2 cellular contexts compared by ENCODE assay signal in the genomic region with DNA sequence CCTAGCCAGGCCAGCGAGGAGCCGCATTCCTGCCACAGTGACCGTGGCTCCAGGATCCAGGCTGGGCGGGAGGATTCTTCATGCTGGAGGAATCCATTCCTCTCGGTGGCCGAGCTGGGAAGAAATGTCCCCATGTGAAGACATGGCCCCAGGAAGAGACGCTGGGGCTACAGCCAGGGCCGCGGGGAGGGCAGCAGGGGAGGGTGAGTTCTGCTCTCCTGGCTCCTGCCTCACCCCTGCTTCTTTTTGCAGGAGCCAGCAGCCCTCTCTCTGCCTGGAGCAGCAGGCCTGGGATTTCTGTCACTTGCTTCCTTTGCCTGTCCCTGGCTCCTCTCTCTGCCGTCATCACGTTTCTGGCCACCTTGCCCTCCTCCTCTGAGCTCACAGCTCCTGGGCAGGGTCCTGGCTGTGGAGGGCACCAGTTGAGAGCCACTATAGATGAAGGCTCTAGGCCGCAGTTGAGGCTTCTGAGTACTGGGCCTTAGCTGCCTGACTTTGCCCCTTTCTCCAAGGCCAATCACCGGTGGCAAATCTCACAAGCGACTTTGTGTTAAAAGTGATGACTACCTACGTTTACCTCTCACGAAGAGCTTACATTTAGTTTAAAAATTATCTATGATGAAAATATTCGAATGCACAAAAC.
TF ChIP-seq lines count a peak whose summit lies in the region.

No MANE protein-coding gene starts in this region.

TF ChIP-seq in HepG2, 621 proteins besides CTCF, POLR2A, EP300 and RAD21 (continues in another document):
- TF ChIP-seq, protein P1, sequence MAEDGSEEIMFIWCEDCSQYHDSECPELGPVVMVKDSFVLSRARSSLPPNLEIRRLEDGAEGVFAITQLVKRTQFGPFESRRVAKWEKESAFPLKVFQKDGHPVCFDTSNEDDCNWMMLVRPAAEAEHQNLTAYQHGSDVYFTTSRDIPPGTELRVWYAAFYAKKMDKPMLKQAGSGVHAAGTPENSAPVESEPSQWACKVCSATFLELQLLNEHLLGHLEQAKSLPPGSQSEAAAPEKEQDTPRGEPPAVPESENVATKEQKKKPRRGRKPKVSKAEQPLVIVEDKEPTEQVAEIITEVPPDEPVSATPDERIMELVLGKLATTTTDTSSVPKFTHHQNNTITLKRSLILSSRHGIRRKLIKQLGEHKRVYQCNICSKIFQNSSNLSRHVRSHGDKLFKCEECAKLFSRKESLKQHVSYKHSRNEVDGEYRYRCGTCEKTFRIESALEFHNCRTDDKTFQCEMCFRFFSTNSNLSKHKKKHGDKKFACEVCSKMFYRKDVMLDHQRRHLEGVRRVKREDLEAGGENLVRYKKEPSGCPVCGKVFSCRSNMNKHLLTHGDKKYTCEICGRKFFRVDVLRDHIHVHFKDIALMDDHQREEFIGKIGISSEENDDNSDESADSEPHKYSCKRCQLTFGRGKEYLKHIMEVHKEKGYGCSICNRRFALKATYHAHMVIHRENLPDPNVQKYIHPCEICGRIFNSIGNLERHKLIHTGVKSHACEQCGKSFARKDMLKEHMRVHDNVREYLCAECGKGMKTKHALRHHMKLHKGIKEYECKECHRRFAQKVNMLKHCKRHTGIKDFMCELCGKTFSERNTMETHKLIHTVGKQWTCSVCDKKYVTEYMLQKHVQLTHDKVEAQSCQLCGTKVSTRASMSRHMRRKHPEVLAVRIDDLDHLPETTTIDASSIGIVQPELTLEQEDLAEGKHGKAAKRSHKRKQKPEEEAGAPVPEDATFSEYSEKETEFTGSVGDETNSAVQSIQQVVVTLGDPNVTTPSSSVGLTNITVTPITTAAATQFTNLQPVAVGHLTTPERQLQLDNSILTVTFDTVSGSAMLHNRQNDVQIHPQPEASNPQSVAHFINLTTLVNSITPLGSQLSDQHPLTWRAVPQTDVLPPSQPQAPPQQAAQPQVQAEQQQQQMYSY (CRISPR knock-in tag; IDR thresholded peaks at IDR 0.05) = no peak
- no peak for TF ChIP-seq KLF16 (CRISPR knock-in tag; IDR thresholded peaks at IDR 0.05)
- TF ChIP-seq, protein P2, sequence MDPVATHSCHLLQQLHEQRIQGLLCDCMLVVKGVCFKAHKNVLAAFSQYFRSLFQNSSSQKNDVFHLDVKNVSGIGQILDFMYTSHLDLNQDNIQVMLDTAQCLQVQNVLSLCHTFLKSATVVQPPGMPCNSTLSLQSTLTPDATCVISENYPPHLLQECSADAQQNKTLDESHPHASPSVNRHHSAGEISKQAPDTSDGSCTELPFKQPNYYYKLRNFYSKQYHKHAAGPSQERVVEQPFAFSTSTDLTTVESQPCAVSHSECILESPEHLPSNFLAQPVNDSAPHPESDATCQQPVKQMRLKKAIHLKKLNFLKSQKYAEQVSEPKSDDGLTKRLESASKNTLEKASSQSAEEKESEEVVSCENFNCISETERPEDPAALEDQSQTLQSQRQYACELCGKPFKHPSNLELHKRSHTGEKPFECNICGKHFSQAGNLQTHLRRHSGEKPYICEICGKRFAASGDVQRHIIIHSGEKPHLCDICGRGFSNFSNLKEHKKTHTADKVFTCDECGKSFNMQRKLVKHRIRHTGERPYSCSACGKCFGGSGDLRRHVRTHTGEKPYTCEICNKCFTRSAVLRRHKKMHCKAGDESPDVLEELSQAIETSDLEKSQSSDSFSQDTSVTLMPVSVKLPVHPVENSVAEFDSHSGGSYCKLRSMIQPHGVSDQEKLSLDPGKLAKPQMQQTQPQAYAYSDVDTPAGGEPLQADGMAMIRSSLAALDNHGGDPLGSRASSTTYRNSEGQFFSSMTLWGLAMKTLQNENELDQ (CRISPR knock-in tag; IDR thresholded peaks at IDR 0.05; ENCODE audit: borderline replicate concordance) = no peak
- TF ChIP-seq POGZ (CRISPR knock-in tag; IDR thresholded peaks at IDR 0.05) = no peak
- no peak for TF ChIP-seq ZNF274 (CRISPR knock-in tag; IDR thresholded peaks at IDR 0.05)
- no peak for TF ChIP-seq ZSCAN22 (CRISPR knock-in tag; IDR thresholded peaks at IDR 0.05)
- TF ChIP-seq, protein P3, sequence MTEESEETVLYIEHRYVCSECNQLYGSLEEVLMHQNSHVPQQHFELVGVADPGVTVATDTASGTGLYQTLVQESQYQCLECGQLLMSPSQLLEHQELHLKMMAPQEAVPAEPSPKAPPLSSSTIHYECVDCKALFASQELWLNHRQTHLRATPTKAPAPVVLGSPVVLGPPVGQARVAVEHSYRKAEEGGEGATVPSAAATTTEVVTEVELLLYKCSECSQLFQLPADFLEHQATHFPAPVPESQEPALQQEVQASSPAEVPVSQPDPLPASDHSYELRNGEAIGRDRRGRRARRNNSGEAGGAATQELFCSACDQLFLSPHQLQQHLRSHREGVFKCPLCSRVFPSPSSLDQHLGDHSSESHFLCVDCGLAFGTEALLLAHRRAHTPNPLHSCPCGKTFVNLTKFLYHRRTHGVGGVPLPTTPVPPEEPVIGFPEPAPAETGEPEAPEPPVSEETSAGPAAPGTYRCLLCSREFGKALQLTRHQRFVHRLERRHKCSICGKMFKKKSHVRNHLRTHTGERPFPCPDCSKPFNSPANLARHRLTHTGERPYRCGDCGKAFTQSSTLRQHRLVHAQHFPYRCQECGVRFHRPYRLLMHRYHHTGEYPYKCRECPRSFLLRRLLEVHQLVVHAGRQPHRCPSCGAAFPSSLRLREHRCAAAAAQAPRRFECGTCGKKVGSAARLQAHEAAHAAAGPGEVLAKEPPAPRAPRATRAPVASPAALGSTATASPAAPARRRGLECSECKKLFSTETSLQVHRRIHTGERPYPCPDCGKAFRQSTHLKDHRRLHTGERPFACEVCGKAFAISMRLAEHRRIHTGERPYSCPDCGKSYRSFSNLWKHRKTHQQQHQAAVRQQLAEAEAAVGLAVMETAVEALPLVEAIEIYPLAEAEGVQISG (CRISPR knock-in tag; IDR thresholded peaks at IDR 0.05) = no peak
- TF ChIP-seq ZNF780A (CRISPR knock-in tag; IDR thresholded peaks at IDR 0.05) = no peak
- TF ChIP-seq REPIN1 (CRISPR knock-in tag; IDR thresholded peaks at IDR 0.05; ENCODE audit: borderline replicate concordance, low read depth) = no peak
- TF ChIP-seq, protein P4, sequence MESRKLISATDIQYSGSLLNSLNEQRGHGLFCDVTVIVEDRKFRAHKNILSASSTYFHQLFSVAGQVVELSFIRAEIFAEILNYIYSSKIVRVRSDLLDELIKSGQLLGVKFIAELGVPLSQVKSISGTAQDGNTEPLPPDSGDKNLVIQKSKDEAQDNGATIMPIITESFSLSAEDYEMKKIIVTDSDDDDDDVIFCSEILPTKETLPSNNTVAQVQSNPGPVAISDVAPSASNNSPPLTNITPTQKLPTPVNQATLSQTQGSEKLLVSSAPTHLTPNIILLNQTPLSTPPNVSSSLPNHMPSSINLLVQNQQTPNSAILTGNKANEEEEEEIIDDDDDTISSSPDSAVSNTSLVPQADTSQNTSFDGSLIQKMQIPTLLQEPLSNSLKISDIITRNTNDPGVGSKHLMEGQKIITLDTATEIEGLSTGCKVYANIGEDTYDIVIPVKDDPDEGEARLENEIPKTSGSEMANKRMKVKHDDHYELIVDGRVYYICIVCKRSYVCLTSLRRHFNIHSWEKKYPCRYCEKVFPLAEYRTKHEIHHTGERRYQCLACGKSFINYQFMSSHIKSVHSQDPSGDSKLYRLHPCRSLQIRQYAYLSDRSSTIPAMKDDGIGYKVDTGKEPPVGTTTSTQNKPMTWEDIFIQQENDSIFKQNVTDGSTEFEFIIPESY (CRISPR knock-in tag; IDR thresholded peaks at IDR 0.05) = no peak
- TF ChIP-seq ZNF737 (CRISPR knock-in tag; IDR thresholded peaks at IDR 0.05; ENCODE audit: borderline replicate concordance) = no peak
- TF ChIP-seq YY1 (IDR thresholded peaks at IDR 0.05; ENCODE audit: insufficient read depth, insufficient replicate concordance, low read depth, low read length) = no peak

TF ChIP-seq in H1, 55 proteins besides CTCF, POLR2A, EP300 and RAD21:
- TF ChIP-seq CREB1 (IDR thresholded peaks at IDR 0.05) (no peak), EZH2 (IDR thresholded peaks at IDR 0.05; ENCODE audit: low read depth, low read length, severe bottlenecking) (no peak), SAP30 (IDR thresholded peaks at IDR 0.05; ENCODE audit: insufficient read depth, insufficient replicate concordance, low read length) (no peak), TEAD4 (IDR thresholded peaks at IDR 0.05; ENCODE audit: low read depth, low read length) (peak; percentile 35; the same call in 1 of the 2 replicates), CBX5 (IDR thresholded peaks at IDR 0.05; ENCODE audit: low read depth, low read length) (no peak), CBX8 (IDR thresholded peaks at IDR 0.05; ENCODE audit: borderline replicate concordance, low read depth, low read length) (no peak), BCL11A (IDR thresholded peaks at IDR 0.05; ENCODE audit: low read depth in 2 of 2, low read length in 2 of 2) (no peak), NANOG (IDR thresholded peaks at IDR 0.05; ENCODE audit: insufficient read depth, low read depth, low read length, poor library complexity, severe bottlenecking) (no peak)
